8 cellular contexts compared by ENCODE assay signal in genomic region chr2:200408428-200409311, GRCh38.
A peak's percentile ranks its signal among the peaks of the same experiment; 100 is the strongest.
DNase-seq lines count a peak whose midpoint lies in the region; ATAC-seq and TF ChIP-seq lines count a peak whose summit lies in the region.

No MANE protein-coding gene starts in this region.

- H3K9me3 Mint-ChIP-seq in activated naive CD4-positive, alpha-beta T cell treated with anti-CD3 and anti-CD28 coated beads, Interleukin-2, amount 50 U/mL, for 72 hours, result peaks cover 0 to 9% of the 10 kb centered on the region in 2 donors
- H3K9me3 Mint-ChIP-seq in type B pancreatic cell, result no peaks in the 10 kb centered on the region

- H3K4me1 ChIP-seq in RWPE2 (ENCODE audit: insufficient read depth, poor library complexity, severe bottlenecking) (peaks cover 49% of the 10 kb centered on the region), ovary (ENCODE audit: insufficient read depth) (peaks cover 6% of the 10 kb centered on the region)

- no peak overlapping the region for H3K4me3 Mint-ChIP-seq in type B pancreatic cell

- H3K36me3 Mint-ChIP-seq in activated naive CD4-positive, alpha-beta T cell treated with anti-CD3 and anti-CD28 coated beads, Interleukin-2, amount 50 U/mL, for 72 hours, result peaks cover 0 to 18% of the 10 kb centered on the region in 2 donors
- H3K36me3 Mint-ChIP-seq in type B pancreatic cell, result peaks cover 24% of the 10 kb centered on the region

- no peak for TF ChIP-seq POLR2A in ovary (IDR thresholded peaks at IDR 0.05)

- no peak overlapping the region for H3K4me3 ChIP-seq in RWPE2 (ENCODE audit: severe bottlenecking)
- H3K4me3 ChIP-seq in ovary, result no peak overlapping the region

- intact Hi-C loops in posterior vena cava (cut with DNase I), result no loop called here
- intact Hi-C loops in Right ventricle myocardium superior (cut with DNase I), result no loop called here
- intact Hi-C loops in ovary (cut with DNase I), result no loop called here

- H3K4me1 Mint-ChIP-seq in type B pancreatic cell (ENCODE audit: unreplicated experiment), result peaks cover 50% of the 10 kb centered on the region

- H3K27me3 Mint-ChIP-seq in type B pancreatic cell, result no peaks in the 10 kb centered on the region

- 80 to 83% (median 81%) methylated on average over 19 of the region's 19 CpGs for WGBS in ovary, 3 donors

- peak; percentile 37 to 61 for ATAC-seq in activated naive CD4-positive, alpha-beta T cell treated with anti-CD3 and anti-CD28 coated beads, Interleukin-2, amount 50 U/mL, for 72 hours
- peak; percentile 61 for ATAC-seq in RWPE2 (ENCODE audit: low read depth)
- no peak for ATAC-seq in Right ventricle myocardium superior (ENCODE audit: poor library complexity)

- no peaks in the 10 kb centered on the region for H3K9me3 ChIP-seq in RWPE2 (ENCODE audit: severe bottlenecking)
- H3K9me3 ChIP-seq in ovary, result no peaks in the 10 kb centered on the region

- H3K27ac ChIP-seq in RWPE2 (ENCODE audit: poor library complexity, severe bottlenecking), result peak overlapping the region; percentile 95
- H3K27ac ChIP-seq in ovary, result no peak overlapping the region

- no peaks in the 10 kb centered on the region; the same call in 1 of the 2 replicates for H3K36me3 ChIP-seq in RWPE2 (ENCODE audit: low read depth)
- no peaks in the 10 kb centered on the region for H3K36me3 ChIP-seq in ovary

- H3K27me3 ChIP-seq in RWPE2 (ENCODE audit: insufficient read depth, poor library complexity, severe bottlenecking) (no peaks in the 10 kb centered on the region), ovary (no peaks in the 10 kb centered on the region)

- TF ChIP-seq EP300 in ovary (IDR thresholded peaks at IDR 0.05), result no peak

- no peak for DNase-seq in activated naive CD4-positive, alpha-beta T cell treated with anti-CD3 and anti-CD28 coated beads, Interleukin-2, amount 50 U/mL, for 72 hours (ENCODE audit: low spot score in 2 of 2)
- no peak for DNase-seq in activated naive CD4-positive, alpha-beta T cell treated with Interleukin-2 at 50 U/mL for 16 hours
- no peak for DNase-seq in RWPE2 (ENCODE audit: low spot score)
- peak; percentile 87 for DNase-seq in fibroblast of peridontal ligament (ENCODE audit: extremely low read depth)
- DNase-seq in type B pancreatic cell (ENCODE audit: extremely low spot score, unreplicated experiment), result no peak
- no peak for DNase-seq in posterior vena cava (ENCODE audit: low spot score)
- no peak for DNase-seq in Right ventricle myocardium superior
- no peak for DNase-seq in ovary

- H3K27ac Mint-ChIP-seq in activated naive CD4-positive, alpha-beta T cell treated with anti-CD3 and anti-CD28 coated beads, Interleukin-2, amount 50 U/mL, for 72 hours, result peak overlapping the region in 1 of 2 donors; percentile 75
- peak overlapping the region; percentile 61 for H3K27ac Mint-ChIP-seq in type B pancreatic cell

- TF ChIP-seq CTCF in RWPE2 (IDR thresholded peaks at IDR 0.05; ENCODE audit: poor library complexity, severe bottlenecking), result no peak
- no peak for TF ChIP-seq CTCF in type B pancreatic cell (conservative IDR thresholded peaks at IDR 0.05)
- no peak for TF ChIP-seq CTCF in ovary (IDR thresholded peaks at IDR 0.05)
